8 cellular contexts compared by ENCODE assay signal in the genomic region with DNA sequence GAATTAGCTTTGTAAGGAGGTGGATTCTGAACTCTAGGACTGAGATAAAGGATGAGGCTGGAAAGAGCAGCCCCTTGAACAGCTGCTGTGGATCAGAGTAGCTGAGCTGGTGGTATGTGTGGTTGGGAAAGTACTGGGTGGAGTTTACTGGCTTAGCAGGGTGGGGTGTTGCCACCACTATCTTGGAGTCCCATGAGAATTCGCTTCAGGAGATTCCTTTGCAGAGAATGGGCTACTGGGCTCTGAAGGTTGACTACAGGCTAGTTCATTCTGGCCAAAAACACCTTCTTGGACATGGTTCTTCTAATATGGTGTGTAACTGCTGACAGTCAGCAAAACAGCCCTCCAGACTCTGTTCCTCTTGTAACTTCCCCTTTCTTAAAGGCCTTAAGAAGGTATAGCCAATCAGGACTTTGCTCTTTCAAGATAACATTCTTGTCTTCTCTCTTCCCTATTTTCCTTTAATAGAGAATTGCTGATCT.
DNase-seq lines count a peak whose midpoint lies in the region; ATAC-seq, FAIRE-seq and TF ChIP-seq lines count a peak whose summit lies in the region.

No MANE protein-coding gene starts in this region.

- no peak overlapping the region for H3K4me3 Mint-ChIP-seq in central memory CD8-positive, alpha-beta T cell
- H3K4me3 Mint-ChIP-seq in stimulated activated naive CD8-positive, alpha-beta T cell treated with anti-CD3 and anti-CD28 coated beads, Interleukin-15, Interleukin-2, amounts not matched to agents 100 ng/mL and 50 ng/mL, for 24 hours = no peak overlapping the region

- DNase-seq in AG20443 (ENCODE audit: low spot score) = peak; percentile 33
- DNase-seq in central memory CD8-positive, alpha-beta T cell (ENCODE audit: low spot score in 2 of 2) = no peak
- DNase-seq in D721Med (ENCODE audit: insufficient read length, low spot score) = no peak
- no peak for DNase-seq in NCI-H2227 treated with DMSO at 0.1 percent for 48 hours (lab: John Stamatoyannopoulos, UW)
- DNase-seq in activated gamma-delta T cell (lab: John Stamatoyannopoulos, UW) = no peak

- ATAC-seq in GM19328 (IDR thresholded peaks at IDR 0.05; ENCODE audit: unreplicated experiment) (peak; percentile 63), HG03571 (IDR thresholded peaks at IDR 0.05; ENCODE audit: unreplicated experiment) (peak; percentile 40)
- ATAC-seq in central memory CD8-positive, alpha-beta T cell (replicated peaks; ENCODE audit: extremely low read depth, poor library complexity, severe bottlenecking) = no peak

- H3K27ac Mint-ChIP-seq in central memory CD8-positive, alpha-beta T cell (ENCODE audit: low read depth) = peak overlapping the region; percentile 39
- peak overlapping the region; percentile 19 for H3K27ac Mint-ChIP-seq in stimulated activated naive CD8-positive, alpha-beta T cell treated with anti-CD3 and anti-CD28 coated beads, Interleukin-15, Interleukin-2, amounts not matched to agents 100 ng/mL and 50 ng/mL, for 24 hours

- no peaks in the 10 kb centered on the region for H3K9me3 Mint-ChIP-seq in central memory CD8-positive, alpha-beta T cell
- H3K9me3 Mint-ChIP-seq in stimulated activated naive CD8-positive, alpha-beta T cell treated with anti-CD3 and anti-CD28 coated beads, Interleukin-15, Interleukin-2, amounts not matched to agents 100 ng/mL and 50 ng/mL, for 24 hours = no peaks in the 10 kb centered on the region

- FAIRE-seq in D721Med (lab: Jason Lieb, UNC) = no peak

- H3K4me1 Mint-ChIP-seq in central memory CD8-positive, alpha-beta T cell = peaks cover 80% of the 10 kb centered on the region
- H3K4me1 Mint-ChIP-seq in stimulated activated naive CD8-positive, alpha-beta T cell treated with anti-CD3 and anti-CD28 coated beads, Interleukin-15, Interleukin-2, amounts not matched to agents 100 ng/mL and 50 ng/mL, for 24 hours (ENCODE audit: low read depth) = peaks cover 81% of the 10 kb centered on the region

- H3K27me3 Mint-ChIP-seq in central memory CD8-positive, alpha-beta T cell = no peaks in the 10 kb centered on the region
- H3K27me3 Mint-ChIP-seq in stimulated activated naive CD8-positive, alpha-beta T cell treated with anti-CD3 and anti-CD28 coated beads, Interleukin-15, Interleukin-2, amounts not matched to agents 100 ng/mL and 50 ng/mL, for 24 hours = no peaks in the 10 kb centered on the region

- H3K36me3 Mint-ChIP-seq in central memory CD8-positive, alpha-beta T cell (ENCODE audit: insufficient read depth) = peaks cover 9% of the 10 kb centered on the region
- H3K36me3 Mint-ChIP-seq in stimulated activated naive CD8-positive, alpha-beta T cell treated with anti-CD3 and anti-CD28 coated beads, Interleukin-15, Interleukin-2, amounts not matched to agents 100 ng/mL and 50 ng/mL, for 24 hours (ENCODE audit: low read depth) = peaks cover 4% of the 10 kb centered on the region

- TF ChIP-seq CTCF in D721Med (IDR thresholded peaks at IDR 0.05; ENCODE audit: insufficient read depth, missing control alignments) = no peak
